20 cellular contexts compared by ENCODE assay signal in genomic region chr4:7390366-7390765, GRCh38. TPM values are rescaled to one million over a fixed set of nuclear protein-coding genes. Genes with fewer than 3 reads are reported as not detected.
A peak's percentile ranks its signal among the peaks of the same experiment; 100 is the strongest.
DNase-seq lines count a peak whose midpoint lies in the region; ATAC-seq, FAIRE-seq and TF ChIP-seq lines count a peak whose summit lies in the region.
"Had no signal": no experiment of that assay in that cellular context is flagged by ENCODE, and none has a peak within 500 bp of the region (broad histone marks: within the 10 kb centered on the region; RNA-seq: fewer than 3 reads in every experiment).

No MANE protein-coding gene starts in this region.

- H3K9me3 Mint-ChIP-seq in activated CD8-positive, alpha-beta memory T cell treated with anti-CD3 and anti-CD28 coated beads, Interleukin-2, amount 10 ng/mL, durations not matched to agents 7 days and 5 days (ENCODE audit: low read depth) = peaks cover 13% of the 10 kb centered on the region
- H3K9me3 Mint-ChIP-seq in astrocyte (ENCODE audit: unreplicated experiment) = peaks cover 2% of the 10 kb centered on the region
- H3K9me3 Mint-ChIP-seq in neural progenitor cell = no peaks in the 10 kb centered on the region

- no peak overlapping the region for H3K4me3 ChIP-seq in astrocyte (ENCODE audit: insufficient read depth, low read depth, low read length)
- H3K4me3 ChIP-seq in neural progenitor cell = no peak overlapping the region
- no peak overlapping the region for H3K4me3 ChIP-seq in colonic mucosa

- peak; percentile 25 for DNase-seq in activated CD8-positive, alpha-beta memory T cell treated with anti-CD3 and anti-CD28 coated beads, Interleukin-2, amount 10 ng/mL, durations not matched to agents 7 days and 5 days
- no peak for DNase-seq in activated CD8-positive, alpha-beta memory T cell treated with anti-CD3 and anti-CD28 coated beads, Interleukin-2, amount 50 U/mL, for 4 hours
- DNase-seq in D341Med (ENCODE audit: low spot score) = peak; percentile 15
- no peak for DNase-seq in astrocyte (ENCODE audit: low read depth)
- DNase-seq in neural progenitor cell (ENCODE audit: low spot score) = no peak
- no peak for DNase-seq in colonic mucosa
- DNase-seq in stimulated activated CD4-positive, alpha-beta T cell treated with anti-CD3 and anti-CD28 coated beads, Interleukin-2, amount 100 ng/mL, for 24 hours = no peak
- DNase-seq: Calu3; CD4-positive, CD25-positive, alpha-beta regulatory T cell; DMS79 treated with DMSO at 0.1 percent for 48 hours; NCI-H1436; NCI-H2081; NCI-H510A treated with DMSO at 0.1 percent for 48 hours; OCI-M1 had no signal

- H3K27ac Mint-ChIP-seq in activated CD8-positive, alpha-beta memory T cell treated with anti-CD3 and anti-CD28 coated beads, Interleukin-2, amount 10 ng/mL, durations not matched to agents 7 days and 5 days = no peak overlapping the region
- H3K27ac Mint-ChIP-seq in astrocyte (ENCODE audit: unreplicated experiment) (peak overlapping the region; percentile 62), neural progenitor cell (peak overlapping the region; percentile 83)

- no peaks in the 10 kb centered on the region for H3K4me1 Mint-ChIP-seq in activated CD8-positive, alpha-beta memory T cell treated with anti-CD3 and anti-CD28 coated beads, Interleukin-2, amount 10 ng/mL, durations not matched to agents 7 days and 5 days
- H3K4me1 Mint-ChIP-seq in astrocyte (ENCODE audit: low read depth, unreplicated experiment) = peaks cover 39% of the 10 kb centered on the region
- H3K4me1 Mint-ChIP-seq in neural progenitor cell = peaks cover 51% of the 10 kb centered on the region
- H3K4me1 Mint-ChIP-seq: CD4-positive, CD25-positive, alpha-beta regulatory T cell had no signal

- peaks cover 3% of the 10 kb centered on the region for H3K27me3 ChIP-seq in astrocyte (ENCODE audit: insufficient read depth, low read length)
- H3K27me3 ChIP-seq in neural progenitor cell = no peaks in the 10 kb centered on the region
- no peaks in the 10 kb centered on the region for H3K27me3 ChIP-seq in colonic mucosa

- no peaks in the 10 kb centered on the region for H3K27me3 Mint-ChIP-seq in activated CD8-positive, alpha-beta memory T cell treated with anti-CD3 and anti-CD28 coated beads, Interleukin-2, amount 10 ng/mL, durations not matched to agents 7 days and 5 days
- H3K27me3 Mint-ChIP-seq in astrocyte (ENCODE audit: low read depth, unreplicated experiment) (peaks cover 12% of the 10 kb centered on the region), neural progenitor cell (ENCODE audit: insufficient read depth, low read depth) (peaks cover 11% of the 10 kb centered on the region)
- H3K27me3 Mint-ChIP-seq: CD4-positive, CD25-positive, alpha-beta regulatory T cell had no signal

- H3K9ac ChIP-seq in astrocyte (ENCODE audit: low read length) (no peak overlapping the region), neural progenitor cell (no peak overlapping the region), colonic mucosa (ENCODE audit: low read depth in 2 of 2, low read length in 2 of 2) (no peak overlapping the region)

- TF ChIP-seq CTCF in astrocyte (IDR thresholded peaks at IDR 0.05; ENCODE audit: insufficient read depth, low read depth, low read length) (no peak), neural progenitor cell (IDR thresholded peaks at IDR 0.05) (no peak), colonic mucosa (IDR thresholded peaks at IDR 0.05) (no peak)

- intact Hi-C loops in colonic mucosa (cut with DNase I) = no loop called here

- H4K20me1 ChIP-seq in astrocyte (ENCODE audit: insufficient read depth, low read length) = peaks cover 40% of the 10 kb centered on the region
- H4K20me1 ChIP-seq in neural progenitor cell (ENCODE audit: low read depth) = no peaks in the 10 kb centered on the region

- H3K4me2 ChIP-seq in astrocyte (ENCODE audit: low read length) (no peak overlapping the region), neural progenitor cell (no peak overlapping the region)

- H3K9me3 ChIP-seq in astrocyte (ENCODE audit: insufficient read depth, low read depth, low read length) = no peaks in the 10 kb centered on the region
- no peaks in the 10 kb centered on the region for H3K9me3 ChIP-seq in neural progenitor cell (ENCODE audit: low read depth)
- no peaks in the 10 kb centered on the region for H3K9me3 ChIP-seq in colonic mucosa

- H3K4me3 Mint-ChIP-seq in activated CD8-positive, alpha-beta memory T cell treated with anti-CD3 and anti-CD28 coated beads, Interleukin-2, amount 10 ng/mL, durations not matched to agents 7 days and 5 days = no peak overlapping the region
- H3K4me3 Mint-ChIP-seq in astrocyte (ENCODE audit: unreplicated experiment) (no peak overlapping the region), neural progenitor cell (no peak overlapping the region)
- H3K4me3 Mint-ChIP-seq: CD4-positive, CD25-positive, alpha-beta regulatory T cell had no signal

- FAIRE-seq in astrocyte (lab: Jason Lieb, UNC) = no peak
- FAIRE-seq: G401.6, GM12892 had no signal

- H3K36me3 ChIP-seq in astrocyte (ENCODE audit: insufficient read depth, low read length) = no peaks in the 10 kb centered on the region
- H3K36me3 ChIP-seq in neural progenitor cell = no peaks in the 10 kb centered on the region
- no peaks in the 10 kb centered on the region for H3K36me3 ChIP-seq in colonic mucosa

- peaks cover 8% of the 10 kb centered on the region for H3F3A ChIP-seq in neural progenitor cell (ENCODE audit: low read depth)

- no peaks in the 10 kb centered on the region for H3K79me2 ChIP-seq in astrocyte (ENCODE audit: insufficient read depth, low read length)
- H3K79me2 ChIP-seq in neural progenitor cell (ENCODE audit: low read depth) = no peaks in the 10 kb centered on the region

- ATAC-seq in activated CD8-positive, alpha-beta memory T cell treated with anti-CD3 and anti-CD28 coated beads, Interleukin-2, amount 10 ng/mL, durations not matched to agents 7 days and 5 days = no peak
- no peak for ATAC-seq in GM18517 (IDR thresholded peaks at IDR 0.05; ENCODE audit: unreplicated experiment)

- H2AFZ ChIP-seq in astrocyte (ENCODE audit: low read depth, low read length) (no peak overlapping the region), neural progenitor cell (replicated peaks) (no peak overlapping the region)

- no peaks in the 10 kb centered on the region for H3K36me3 Mint-ChIP-seq in activated CD8-positive, alpha-beta memory T cell treated with anti-CD3 and anti-CD28 coated beads, Interleukin-2, amount 10 ng/mL, durations not matched to agents 7 days and 5 days
- H3K36me3 Mint-ChIP-seq in astrocyte (ENCODE audit: low read depth, unreplicated experiment) (peaks cover 3% of the 10 kb centered on the region), neural progenitor cell (no peaks in the 10 kb centered on the region)
- H3K36me3 Mint-ChIP-seq: CD4-positive, CD25-positive, alpha-beta regulatory T cell had no signal

- CTCF ChIA-PET in activated CD8-positive, alpha-beta memory T cell treated with anti-CD3 and anti-CD28 coated beads, Interleukin-2, amount 10 ng/mL, durations not matched to agents 7 days and 5 days (lab: Charles Lee) = no interaction called here

- H3K27ac ChIP-seq in astrocyte (ENCODE audit: low read depth, low read length) (no peak overlapping the region), neural progenitor cell (no peak overlapping the region), colonic mucosa (no peak overlapping the region)
- H3K27ac ChIP-seq: RWPE1 had no signal

- H3K4me1 ChIP-seq in astrocyte (ENCODE audit: insufficient read depth, low read length) (peaks cover 15% of the 10 kb centered on the region), neural progenitor cell (peaks cover 28% of the 10 kb centered on the region), colonic mucosa (no peaks in the 10 kb centered on the region)

RNA-seq across cellular contexts. Expression of gene PSAPL1, which starts 44.4 kb away (rescaled TPM):
- not detected for total RNA-seq in activated CD8-positive, alpha-beta memory T cell treated with anti-CD3 and anti-CD28 coated beads, Interleukin-2, amount 10 ng/mL, durations not matched to agents 7 days and 5 days
- not detected in 2 replicates for total RNA-seq in astrocyte
- 0.06 TPM in 1 of 2 replicates, not detected in the other for total RNA-seq in neural progenitor cell (ENCODE audit: low replicate concordance)
- not detected for total RNA-seq in colonic mucosa
- total RNA-seq: A673; Calu3; CD4-positive, CD25-positive, alpha-beta regulatory T cell; HT1080 had no signal

Comparison
In these comparisons a context has a peak if more than half of its experiments do, and no peak if none do; other contexts are left out.
1. DNase-seq: peak in activated CD8-positive, alpha-beta memory T cell treated with anti-CD3 and anti-CD28 coated beads, Interleukin-2, amount 10 ng/mL, durations not matched to agents 7 days and 5 days (single experiment) and D341Med (single experiment); none in activated CD8-positive, alpha-beta memory T cell treated with anti-CD3 and anti-CD28 coated beads, Interleukin-2, amount 50 U/mL, for 4 hours (single experiment), astrocyte (single experiment), neural progenitor cell (single experiment), colonic mucosa (single experiment) and stimulated activated CD4-positive, alpha-beta T cell treated with anti-CD3 and anti-CD28 coated beads, Interleukin-2, amount 100 ng/mL, for 24 hours (0 of 2).